1 cellular context compared by ENCODE assay signal in the genomic region with DNA sequence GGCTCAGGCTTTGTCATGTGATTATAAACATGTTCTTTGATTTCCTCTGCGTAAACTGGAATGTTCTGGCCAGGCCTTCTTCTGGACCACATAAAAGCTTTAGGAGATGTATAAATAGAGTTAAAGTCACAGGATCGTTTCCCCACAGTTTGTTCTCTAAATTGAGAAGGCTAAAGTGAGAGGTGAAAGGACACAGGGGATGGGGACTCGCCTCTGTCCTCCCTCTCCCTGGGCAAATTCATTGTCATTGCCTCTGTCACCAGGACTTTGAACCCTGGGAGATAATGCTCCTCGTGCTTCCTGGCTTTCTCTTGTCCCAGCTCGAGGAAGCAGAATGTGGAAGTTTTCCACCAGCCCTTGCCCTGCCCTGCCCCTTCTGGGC.
TF ChIP-seq lines count a peak whose summit lies in the region.

No MANE protein-coding gene starts in this region.

TF ChIP-seq in HepG2, 621 proteins besides CTCF, POLR2A, EP300 and RAD21 (continued from another document and continues in another):
- TF ChIP-seq BCLAF1 (IDR thresholded peaks at IDR 0.05) (no peak), ZBTB37 (CRISPR knock-in tag; IDR thresholded peaks at IDR 0.05) (0 out of 2 replicates have a peak, but pooled peaks have one; percentile 25), FOXK1 (CRISPR knock-in tag; IDR thresholded peaks at IDR 0.05; ENCODE audit: borderline replicate concordance, low read depth) (0 out of 2 replicates have a peak, but pooled peaks have one; percentile 40), PHF8 (CRISPR knock-in tag; IDR thresholded peaks at IDR 0.05) (peak; percentile 41; the same call in 1 of the 2 replicates), ASH2L (IDR thresholded peaks at IDR 0.05; ENCODE audit: insufficient read length, low read depth, low read length) (peak; percentile 70), ZNF337 (CRISPR knock-in tag; IDR thresholded peaks at IDR 0.05; ENCODE audit: borderline replicate concordance, low read depth) (no peak; the same call in 1 of the 2 replicates), ETV5 (CRISPR knock-in tag; IDR thresholded peaks at IDR 0.05; ENCODE audit: borderline replicate concordance) (peak; percentile 85), BORCS8-MEF2B (CRISPR knock-in tag; IDR thresholded peaks at IDR 0.05) (peak; percentile 61), HOXA3 (CRISPR knock-in tag; IDR thresholded peaks at IDR 0.05) (peak; percentile 74; the same call in 1 of the 2 replicates), HNF1B (CRISPR knock-in tag; IDR thresholded peaks at IDR 0.05) (peak; percentile 81), ZNF770 (CRISPR knock-in tag; IDR thresholded peaks at IDR 0.05) (peak; percentile 65; the same call in 1 of the 2 replicates), ZNF780A (CRISPR knock-in tag; IDR thresholded peaks at IDR 0.05) (no peak), HDAC2 (CRISPR knock-in tag; IDR thresholded peaks at IDR 0.05) (peak; percentile 94), SP4 (CRISPR knock-in tag; IDR thresholded peaks at IDR 0.05) (peak; percentile 47; the same call in 1 of the 2 replicates), ZFP91 (CRISPR knock-in tag; IDR thresholded peaks at IDR 0.05; ENCODE audit: borderline replicate concordance) (no peak; the same call in none of the 2 replicates), TFE3 (CRISPR knock-in tag; IDR thresholded peaks at IDR 0.05) (peak; percentile 90), AGO1 (IDR thresholded peaks at IDR 0.05; ENCODE audit: low read depth, low read length, poor library complexity, severe bottlenecking) (no peak), NR0B2 (CRISPR knock-in tag; IDR thresholded peaks at IDR 0.05) (peak; percentile 82), ADNP (CRISPR knock-in tag; IDR thresholded peaks at IDR 0.05) (no peak), ZNF569 (CRISPR knock-in tag; IDR thresholded peaks at IDR 0.05; ENCODE audit: borderline replicate concordance) (no peak), PITX1 (CRISPR knock-in tag; IDR thresholded peaks at IDR 0.05) (peak; percentile 59; the same call in 1 of the 2 replicates), SMYD3 (CRISPR knock-in tag; IDR thresholded peaks at IDR 0.05) (peak; percentile 74), TCF7L2 (IDR thresholded peaks at IDR 0.05; ENCODE audit: low read depth, low read length) (no peak), HNF4A (CRISPR knock-in tag; IDR thresholded peaks at IDR 0.05) (peak; percentile 99), ATF7-NPFF (CRISPR knock-in tag; IDR thresholded peaks at IDR 0.05; ENCODE audit: low read depth) (0 out of 2 replicates have a peak, but pooled peaks have one; percentile 57), ZNF121 (CRISPR knock-in tag; IDR thresholded peaks at IDR 0.05) (peak; percentile 30; the same call in 1 of the 2 replicates), ZNF460 (CRISPR knock-in tag; IDR thresholded peaks at IDR 0.05; ENCODE audit: borderline replicate concordance) (peak; percentile 29; the same call in 1 of the 2 replicates), ZNF44 (CRISPR knock-in tag; IDR thresholded peaks at IDR 0.05) (no peak), MIXL1 (CRISPR knock-in tag; IDR thresholded peaks at IDR 0.05) (peak; percentile 92), ZNF12 (CRISPR knock-in tag; IDR thresholded peaks at IDR 0.05) (peak; percentile 38; the same call in 1 of the 2 replicates), KDM1A (CRISPR knock-in tag; IDR thresholded peaks at IDR 0.05) (peak; percentile 59), ZNF512B (CRISPR knock-in tag; IDR thresholded peaks at IDR 0.05; ENCODE audit: borderline replicate concordance) (peak; percentile 32; the same call in 1 of the 2 replicates), ZNF264 (CRISPR knock-in tag; IDR thresholded peaks at IDR 0.05) (peak; percentile 74)
- TF ChIP-seq, protein P1, sequence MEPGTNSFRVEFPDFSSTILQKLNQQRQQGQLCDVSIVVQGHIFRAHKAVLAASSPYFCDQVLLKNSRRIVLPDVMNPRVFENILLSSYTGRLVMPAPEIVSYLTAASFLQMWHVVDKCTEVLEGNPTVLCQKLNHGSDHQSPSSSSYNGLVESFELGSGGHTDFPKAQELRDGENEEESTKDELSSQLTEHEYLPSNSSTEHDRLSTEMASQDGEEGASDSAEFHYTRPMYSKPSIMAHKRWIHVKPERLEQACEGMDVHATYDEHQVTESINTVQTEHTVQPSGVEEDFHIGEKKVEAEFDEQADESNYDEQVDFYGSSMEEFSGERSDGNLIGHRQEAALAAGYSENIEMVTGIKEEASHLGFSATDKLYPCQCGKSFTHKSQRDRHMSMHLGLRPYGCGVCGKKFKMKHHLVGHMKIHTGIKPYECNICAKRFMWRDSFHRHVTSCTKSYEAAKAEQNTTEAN (CRISPR knock-in tag; conservative IDR thresholded peaks at IDR 0.05): peak; percentile 63; the same call in 1 of the 2 replicates
- TF ChIP-seq, protein P2, sequence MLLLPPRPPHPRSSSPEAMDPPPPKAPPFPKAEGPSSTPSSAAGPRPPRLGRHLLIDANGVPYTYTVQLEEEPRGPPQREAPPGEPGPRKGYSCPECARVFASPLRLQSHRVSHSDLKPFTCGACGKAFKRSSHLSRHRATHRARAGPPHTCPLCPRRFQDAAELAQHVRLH (CRISPR knock-in tag; IDR thresholded peaks at IDR 0.05; ENCODE audit: borderline replicate concordance, low read depth): peak; percentile 78; the same call in 1 of the 2 replicates
- TF ChIP-seq, protein P3, sequence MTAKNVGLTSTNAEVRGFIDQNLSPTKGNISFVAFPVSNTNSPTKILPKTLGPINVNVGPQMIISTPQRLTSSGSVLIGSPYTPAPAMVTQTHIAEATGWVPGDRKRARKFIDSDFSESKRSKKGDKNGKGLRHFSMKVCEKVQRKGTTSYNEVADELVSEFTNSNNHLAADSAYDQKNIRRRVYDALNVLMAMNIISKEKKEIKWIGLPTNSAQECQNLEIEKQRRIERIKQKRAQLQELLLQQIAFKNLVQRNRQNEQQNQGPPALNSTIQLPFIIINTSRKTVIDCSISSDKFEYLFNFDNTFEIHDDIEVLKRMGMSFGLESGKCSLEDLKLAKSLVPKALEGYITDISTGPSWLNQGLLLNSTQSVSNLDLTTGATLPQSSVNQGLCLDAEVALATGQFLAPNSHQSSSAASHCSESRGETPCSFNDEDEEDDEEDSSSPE (CRISPR knock-in tag; IDR thresholded peaks at IDR 0.05): peak; percentile 86
